ENCODE assay signal across 1 cellular context in the genomic region with DNA sequence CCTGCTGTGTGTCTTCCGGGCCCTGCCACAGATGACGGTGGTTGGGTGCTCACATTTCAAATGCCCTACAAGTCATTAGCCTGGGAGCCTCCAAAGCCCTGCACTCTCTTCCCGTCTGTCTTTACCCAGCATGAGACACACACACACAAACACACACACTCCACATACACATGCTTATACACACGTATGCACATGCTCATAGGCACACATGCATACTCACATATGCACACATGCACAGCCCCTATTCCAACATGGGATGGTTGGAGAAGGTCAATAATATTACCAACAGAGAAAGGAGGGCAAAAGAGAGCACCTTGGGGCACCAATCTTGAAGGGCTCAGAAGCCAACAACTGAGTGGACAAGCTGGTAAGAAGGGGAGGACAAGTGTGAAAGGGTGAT.
A peak's percentile ranks its signal among the peaks of the same experiment; 100 is the strongest.
TF ChIP-seq lines count a peak whose summit lies in the region.

No MANE protein-coding gene starts in this region.

TF ChIP-seq in HepG2, 621 proteins besides CTCF, POLR2A, EP300 and RAD21:
- no peak for TF ChIP-seq POLR2AphosphoS2 (IDR thresholded peaks at IDR 0.05; ENCODE audit: low read depth, low read length)
- peak; percentile 63 for TF ChIP-seq MNT (IDR thresholded peaks at IDR 0.05)
- TF ChIP-seq SMYD3 (CRISPR knock-in tag; IDR thresholded peaks at IDR 0.05), result no peak
